Comparison of ENCODE assay signal across 16 cellular contexts in genomic region chr3:194585880-194586281, GRCh38. TPM values are rescaled to one million over a fixed set of nuclear protein-coding genes. Genes with fewer than 3 reads are reported as not detected.
DNase-seq lines count a peak whose midpoint lies in the region; ATAC-seq and TF ChIP-seq lines count a peak whose summit lies in the region.
"Had no signal": no experiment of that assay in that cellular context is flagged by ENCODE, and none has a peak within 500 bp of the region (broad histone marks: within the 10 kb centered on the region; RNA-seq: fewer than 3 reads in every experiment).

No MANE protein-coding gene starts in this region.

- H4K20me1 ChIP-seq in fibroblast of lung (ENCODE audit: control insufficient read depth, extremely low read depth, insufficient read depth, low read length) (no peaks in the 10 kb centered on the region), smooth muscle cell (ENCODE audit: low read depth) (no peaks in the 10 kb centered on the region)

- DNase-seq in T-helper 1 cell (no peak), T-helper 17 cell (no peak), fibroblast of lung (ENCODE audit: low read depth in 2 of 2) (no peak), smooth muscle cell (lab: John Stamatoyannopoulos, UW; ENCODE audit: unreplicated experiment) (no peak), HCEC 1CT (no peak), transverse colon (no peak)
- no peak for DNase-seq in stimulated activated CD4-positive, alpha-beta T cell treated with anti-CD3 and anti-CD28 coated beads, Interleukin-2, amount 100 ng/mL, for 48 hours
- DNase-seq: activated CD4-positive, alpha-beta T cell treated with anti-CD3 and anti-CD28 coated beads, Interleukin-2, amount 50 U/mL, for 48 hours; activated naive CD4-positive, alpha-beta T cell treated with anti-CD3 and anti-CD28 coated beads for 36 hours; caudate nucleus; NCI-H1436; NCI-H446 had no signal

- TF ChIP-seq EP300 in transverse colon (IDR thresholded peaks at IDR 0.05; ENCODE audit: low read depth): no peak

- H3K4me2 ChIP-seq in fibroblast of lung (ENCODE audit: extremely low read depth, insufficient read depth, low read length) (no peak overlapping the region), smooth muscle cell (no peak overlapping the region)

- WGBS in smooth muscle cell (ENCODE audit: low lambda C conversion rate): 87% methylated on average over 5 of the region's 5 CpGs
- WGBS in transverse colon (ENCODE audit: low coverage in 1 of 2), 2 donors: 57 to 73% methylated on average over 3 to 5 of the region's 5 CpGs

- in situ Hi-C loops in transverse colon (cut with MboI; ENCODE audit: low pct_ligation_motif_present in 1 of 4, low pct_unique_long_range_greater_than_20kb in 1 of 4, low sequenced_read_pairs in 3 of 4): loop anchor here in 2 of 4 donors (5.0 to 10.0 kb wide), 2 partner anchors 101 to 109 kb away; partner anchors contain the start of gene ATP13A3 (in 1 of the 2)

- H3K4me3 Mint-ChIP-seq in T-helper 1 cell treated with Interleukin-12 subunit alpha and Interleukin-12 subunit beta and Interleukin-4 antibody, amounts not matched to agents 30 μg/mL and 1 μg/mL, for 36 hours: peak overlapping the region; percentile 48
- peak overlapping the region; percentile 15 for H3K4me3 Mint-ChIP-seq in T-helper 17 cell
- H3K4me3 Mint-ChIP-seq: activated naive CD4-positive, alpha-beta T cell treated with anti-CD3 and anti-CD28 coated beads for 36 hours had no signal

- TF ChIP-seq POLR2A in transverse colon (IDR thresholded peaks at IDR 0.05): no peak

- H3K4me1 ChIP-seq in fibroblast of lung (ENCODE audit: control insufficient read depth, extremely low read depth, insufficient read depth, low read length) (peaks cover 18% of the 10 kb centered on the region), smooth muscle cell (ENCODE audit: low read depth) (peaks cover 8% of the 10 kb centered on the region), transverse colon (peaks cover 4 to 15% (median 9%) of the 10 kb centered on the region in 4 donors)

- peaks cover 10% of the 10 kb centered on the region for H3K36me3 Mint-ChIP-seq in T-helper 1 cell treated with Interleukin-12 subunit alpha and Interleukin-12 subunit beta and Interleukin-4 antibody, amounts not matched to agents 30 μg/mL and 1 μg/mL, for 36 hours (ENCODE audit: low read depth)
- no peaks in the 10 kb centered on the region for H3K36me3 Mint-ChIP-seq in T-helper 17 cell (ENCODE audit: low read depth)

- H3K9ac ChIP-seq in fibroblast of lung (ENCODE audit: insufficient read depth, low read length) (no peak overlapping the region), smooth muscle cell (ENCODE audit: low read depth) (no peak overlapping the region)

- ATAC-seq in T-helper 17 cell: no peak
- ATAC-seq: stimulated activated memory B cell treated with anti-CD40 and anti-IgM and Interleukin-4, amounts not matched to agents 10 μg/mL and 1 μg/mL and 100 μg/mL, for 72 hours had no signal

- peaks cover 23% of the 10 kb centered on the region for H3K4me1 Mint-ChIP-seq in T-helper 1 cell treated with Interleukin-12 subunit alpha and Interleukin-12 subunit beta and Interleukin-4 antibody, amounts not matched to agents 30 μg/mL and 1 μg/mL, for 36 hours (ENCODE audit: low read depth)
- H3K4me1 Mint-ChIP-seq in T-helper 17 cell: peaks cover 12% of the 10 kb centered on the region

- H3K27ac Mint-ChIP-seq in T-helper 1 cell treated with Interleukin-12 subunit alpha and Interleukin-12 subunit beta and Interleukin-4 antibody, amounts not matched to agents 30 μg/mL and 1 μg/mL, for 36 hours: peak overlapping the region; percentile 63
- H3K27ac Mint-ChIP-seq in T-helper 17 cell: no peak overlapping the region
- H3K27ac Mint-ChIP-seq: stimulated activated memory B cell treated with anti-CD40 and anti-IgM and Interleukin-4, amounts not matched to agents 10 μg/mL and 1 μg/mL and 100 μg/mL, for 72 hours had no signal

- H3F3A ChIP-seq in smooth muscle cell (ENCODE audit: low read depth): peaks cover 23% of the 10 kb centered on the region

- no peaks in the 10 kb centered on the region for H3K9me3 ChIP-seq in T-helper 17 cell (ENCODE audit: control insufficient read depth, low read length, poor library complexity, severe bottlenecking)
- H3K9me3 ChIP-seq in fibroblast of lung (ENCODE audit: control insufficient read depth, insufficient read depth, low read depth, low read length): no peaks in the 10 kb centered on the region
- no peaks in the 10 kb centered on the region for H3K9me3 ChIP-seq in smooth muscle cell (replicated peaks; ENCODE audit: low read depth)
- no peaks in the 10 kb centered on the region for H3K9me3 ChIP-seq in transverse colon

- H3K27me3 ChIP-seq in fibroblast of lung (ENCODE audit: control insufficient read depth, insufficient read depth, low read length) (no peaks in the 10 kb centered on the region), smooth muscle cell (ENCODE audit: low read depth) (no peaks in the 10 kb centered on the region), transverse colon (no peaks in the 10 kb centered on the region)

- H3K4me3 ChIP-seq in fibroblast of lung (replicated peaks in 1 of 4; ENCODE audit: control extremely low read depth in 1 of 4, insufficient read depth in 1 of 4, low read depth in 3 of 4, low read length in 4 of 4) (no peak overlapping the region), smooth muscle cell (no peak overlapping the region), transverse colon (no peak overlapping the region)
- H3K4me3 ChIP-seq: HAP-1 had no signal

- intact Hi-C loops in transverse colon (cut with DNase I; ENCODE audit: low total_unique reads): no loop called here

- H3K9me3 Mint-ChIP-seq in T-helper 1 cell treated with Interleukin-12 subunit alpha and Interleukin-12 subunit beta and Interleukin-4 antibody, amounts not matched to agents 30 μg/mL and 1 μg/mL, for 36 hours: no peaks in the 10 kb centered on the region
- H3K9me3 Mint-ChIP-seq: stimulated activated memory B cell treated with anti-CD40 and anti-IgM and Interleukin-4, amounts not matched to agents 10 μg/mL and 1 μg/mL and 100 μg/mL, for 72 hours had no signal

- H2AFZ ChIP-seq in fibroblast of lung (ENCODE audit: low read length) (no peak overlapping the region), smooth muscle cell (ENCODE audit: low read depth) (no peak overlapping the region)

- peak overlapping the region; percentile 89 for H3K27ac ChIP-seq in fibroblast of lung (ENCODE audit: insufficient read depth, low read length)
- H3K27ac ChIP-seq in smooth muscle cell (ENCODE audit: low read depth): peak overlapping the region; percentile 96
- H3K27ac ChIP-seq in transverse colon: no peak overlapping the region
- H3K27ac ChIP-seq: 22Rv1 had no signal

- TF ChIP-seq CTCF in fibroblast of lung (conservative IDR thresholded peaks at IDR 0.05 in 1 of 2, IDR thresholded peaks at IDR 0.05 in 1 of 2; ENCODE audit: low read depth in 1 of 2, low read length in 2 of 2) (no peak), smooth muscle cell (IDR thresholded peaks at IDR 0.05; ENCODE audit: borderline replicate concordance, insufficient read depth, poor library complexity, severe bottlenecking) (no peak), transverse colon (IDR thresholded peaks at IDR 0.05) (no peak)

- H3K27me3 Mint-ChIP-seq in T-helper 1 cell treated with Interleukin-12 subunit alpha and Interleukin-12 subunit beta and Interleukin-4 antibody, amounts not matched to agents 30 μg/mL and 1 μg/mL, for 36 hours (ENCODE audit: low read depth): no peaks in the 10 kb centered on the region
- no peaks in the 10 kb centered on the region for H3K27me3 Mint-ChIP-seq in T-helper 17 cell
- H3K27me3 Mint-ChIP-seq: stimulated activated memory B cell treated with anti-CD40 and anti-IgM and Interleukin-4, amounts not matched to agents 10 μg/mL and 1 μg/mL and 100 μg/mL, for 72 hours had no signal

- H3K36me3 ChIP-seq in fibroblast of lung (ENCODE audit: control insufficient read depth, insufficient read depth, low read length) (peaks cover 8% of the 10 kb centered on the region), smooth muscle cell (ENCODE audit: low read depth) (no peaks in the 10 kb centered on the region), transverse colon (no peaks in the 10 kb centered on the region)

- H3K79me2 ChIP-seq in fibroblast of lung (ENCODE audit: control insufficient read depth, insufficient read depth, low read length): peaks cover 9% of the 10 kb centered on the region
- H3K79me2 ChIP-seq in smooth muscle cell (ENCODE audit: low read depth): peaks cover 10% of the 10 kb centered on the region

RNA-seq across cellular contexts. Expression of gene TMEM44, which starts 47.3 kb away (rescaled TPM):
- under 1 TPM; 0.87 to 0.94 TPM for total RNA-seq in T-helper 17 cell
- total RNA-seq in fibroblast of lung: 9.2 and 14.9 TPM in 2 replicates
- polyA plus RNA-seq in fibroblast of lung: 10.8 and 11.0 TPM in 2 replicates
- 12.3 and 13.5 TPM in 2 replicates for polyA plus RNA-seq in fibroblast of lung (2012)
- 12.5 and 14.9 TPM in 2 replicates for polyA minus RNA-seq in fibroblast of lung (ENCODE audit: low replicate concordance)
- 4.2 and 12.7 TPM in 2 replicates for total RNA-seq in smooth muscle cell
- polyA plus RNA-seq in smooth muscle cell: 18.4 and 19.4 TPM in 2 replicates
- total RNA-seq in transverse colon: 100 to 1,000 TPM in 1 of 4 donors, 10 to 100 TPM in 3; 52.0 to 101 (median 58.8) TPM

Comparison
In these comparisons a context has a peak if more than half of its experiments do, and no peak if none do; other contexts are left out.
1. H3K27ac ChIP-seq: peak in fibroblast of lung (single experiment) and smooth muscle cell (single experiment); none in transverse colon (0 of 4).